26 cellular contexts compared by ENCODE assay signal in the genomic region with DNA sequence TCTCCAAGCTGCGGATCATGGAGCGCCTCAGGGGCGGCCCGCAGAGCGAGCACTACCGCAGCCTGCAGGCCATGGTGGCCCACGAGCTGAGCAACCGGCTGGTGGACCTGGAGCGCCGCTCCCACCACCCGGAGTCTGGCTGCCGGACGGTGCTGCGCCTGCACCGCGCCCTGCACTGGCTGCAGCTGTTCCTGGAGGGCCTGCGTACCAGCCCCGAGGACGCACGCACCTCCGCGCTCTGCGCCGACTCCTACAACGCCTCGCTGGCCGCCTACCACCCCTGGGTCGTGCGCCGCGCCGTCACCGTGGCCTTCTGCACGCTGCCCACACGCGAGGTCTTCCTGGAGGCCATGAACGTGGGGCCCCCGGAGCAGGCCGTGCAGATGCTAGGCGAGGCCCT.
"Had no signal": no experiment of that assay in that cellular context is flagged by ENCODE, and none has a peak within 500 bp of the region (broad histone marks: within the 10 kb centered on the region; RNA-seq: fewer than 3 reads in every experiment).

No MANE protein-coding gene starts in this region.

- H3K27ac ChIP-seq: gastroesophageal sphincter, hepatocyte, neutrophil, thoracic aorta, uterus had no signal

- H3K27ac Mint-ChIP-seq: activated CD4-positive, alpha-beta T cell treated with anti-CD3 and anti-CD28 coated beads, Interleukin-2, amount 10 ng/mL, durations not matched to agents 7 days and 5 days; activated naive CD4-positive, alpha-beta T cell treated with anti-CD3 and anti-CD28 coated beads for 36 hours; stimulated activated naive CD8-positive, alpha-beta T cell treated with anti-CD3 and anti-CD28 coated beads, Interleukin-15, Interleukin-2, amounts not matched to agents 100 ng/mL and 50 ng/mL, for 24 hours had no signal

- H3K9me3 ChIP-seq: gastroesophageal sphincter, neutrophil, thoracic aorta, uterus had no signal

- H3K36me3 ChIP-seq: uterus had no signal

- ATAC-seq: effector memory CD8-positive, alpha-beta T cell; gastroesophageal sphincter; left ventricle myocardium superior; naive thymus-derived CD4-positive, alpha-beta T cell; sciatic nerve had no signal

- DNase-seq: activated CD4-positive, alpha-beta T cell treated with anti-CD3 and anti-CD28 coated beads, Interleukin-2, amount 10 ng/mL, durations not matched to agents 7 days and 5 days; activated CD4-positive, CD25-positive, alpha-beta regulatory T cell treated with anti-CD3 and anti-CD28 coated beads, Interleukin-2, amount 50 U/mL, for 72 hours; activated CD8-positive, alpha-beta memory T cell treated with anti-CD3 and anti-CD28 coated beads for 24 hours; activated effector memory CD4-positive, alpha-beta T cell treated with anti-CD3 and anti-CD28 coated beads, Interleukin-2, amount 50 U/mL, for 16 hours; activated naive CD4-positive, alpha-beta T cell treated with anti-CD3 and anti-CD28 coated beads for 36 hours; amygdala; caudate nucleus; cortex of kidney; effector memory CD8-positive, alpha-beta T cell; erythroblast; islet precursor cell; left ventricle myocardium superior; midbrain; naive thymus-derived CD4-positive, alpha-beta T cell; stimulated activated CD4-positive, alpha-beta T cell treated with anti-CD3 and anti-CD28 coated beads, Interleukin-12 subunit alpha, Interleukin-12 subunit beta, amount 100 ng/mL, for 4 hours; stimulated activated CD4-positive, alpha-beta T cell treated with anti-CD3 and anti-CD28 coated beads, Interleukin-4, amount 100 ng/mL, for 1 hour; T1000; trophoblast cell; uterus had no signal

- H3K4me3 ChIP-seq: gastroesophageal sphincter, hepatocyte, skin epidermis, thoracic aorta, uterus had no signal

- H3K9me3 Mint-ChIP-seq: activated CD4-positive, alpha-beta T cell treated with anti-CD3 and anti-CD28 coated beads, Interleukin-2, amount 10 ng/mL, durations not matched to agents 7 days and 5 days; activated naive CD4-positive, alpha-beta T cell treated with anti-CD3 and anti-CD28 coated beads for 36 hours; effector memory CD8-positive, alpha-beta T cell had no signal

- H3K27me3 Mint-ChIP-seq: activated CD4-positive, alpha-beta T cell treated with anti-CD3 and anti-CD28 coated beads, Interleukin-2, amount 10 ng/mL, durations not matched to agents 7 days and 5 days; effector memory CD8-positive, alpha-beta T cell; naive thymus-derived CD4-positive, alpha-beta T cell; stimulated activated naive CD8-positive, alpha-beta T cell treated with anti-CD3 and anti-CD28 coated beads, Interleukin-15, Interleukin-2, amounts not matched to agents 100 ng/mL and 50 ng/mL, for 24 hours had no signal

- H3K27me3 ChIP-seq: gastroesophageal sphincter, hepatocyte, neutrophil, uterus had no signal

- H3K4me3 Mint-ChIP-seq: activated CD4-positive, alpha-beta T cell treated with anti-CD3 and anti-CD28 coated beads, Interleukin-2, amount 10 ng/mL, durations not matched to agents 7 days and 5 days; activated naive CD4-positive, alpha-beta T cell treated with anti-CD3 and anti-CD28 coated beads for 36 hours; stimulated activated naive CD8-positive, alpha-beta T cell treated with anti-CD3 and anti-CD28 coated beads, Interleukin-15, Interleukin-2, amounts not matched to agents 100 ng/mL and 50 ng/mL, for 24 hours had no signal
